Comparison of ENCODE assay signal across 15 cellular contexts in genomic region chr3:37139567-37140052, GRCh38. TPM values are rescaled to one million over a fixed set of nuclear protein-coding genes. Genes with fewer than 3 reads are reported as not detected.
DNase-seq lines count a peak whose midpoint lies in the region; ATAC-seq, FAIRE-seq and TF ChIP-seq lines count a peak whose summit lies in the region.
"Had no signal": no experiment of that assay in that cellular context is flagged by ENCODE, and none has a peak within 500 bp of the region (broad histone marks: within the 10 kb centered on the region; RNA-seq: fewer than 3 reads in every experiment).

No MANE protein-coding gene starts in this region.

- CTCF ChIA-PET in activated CD8-positive, alpha-beta memory T cell treated with anti-CD3 and anti-CD28 coated beads, Interleukin-2, amount 10 ng/mL, durations not matched to agents 7 days and 5 days (lab: Charles Lee) = no interaction called here
- CTCF ChIA-PET in PC-3 (lab: Charles Lee) = no interaction called here

- POLR2A ChIA-PET in PC-3 (lab: Charles Lee; ENCODE audit: unreplicated experiment) = no interaction called here

- H3K4me3 Mint-ChIP-seq in activated CD8-positive, alpha-beta memory T cell treated with anti-CD3 and anti-CD28 coated beads, Interleukin-2, amount 10 ng/mL, durations not matched to agents 7 days and 5 days = no peak overlapping the region
- H3K4me3 Mint-ChIP-seq: activated naive CD4-positive, alpha-beta T cell treated with anti-CD3 and anti-CD28 coated beads, Interleukin-2, amount 50 U/mL, for 24 hours; central memory CD8-positive, alpha-beta T cell; T-helper 2 cell treated with Interferon-gamma antibody and Interleukin-4, amounts not matched to agents 5 μg/mL and 100 μg/mL, for 36 hours had no signal

- H4K20me1 ChIP-seq in PC-3 (ENCODE audit: low read length) = no peaks in the 10 kb centered on the region

- ATAC-seq in activated CD8-positive, alpha-beta memory T cell treated with anti-CD3 and anti-CD28 coated beads, Interleukin-2, amount 10 ng/mL, durations not matched to agents 7 days and 5 days = peak; percentile 27
- ATAC-seq in HG02642 (IDR thresholded peaks at IDR 0.05; ENCODE audit: poor library complexity, unreplicated experiment) (peak; percentile 54), HG02571 (IDR thresholded peaks at IDR 0.05; ENCODE audit: unreplicated experiment) (no peak), PC-3 (no peak)

- H3K27me3 Mint-ChIP-seq in activated CD8-positive, alpha-beta memory T cell treated with anti-CD3 and anti-CD28 coated beads, Interleukin-2, amount 10 ng/mL, durations not matched to agents 7 days and 5 days = no peaks in the 10 kb centered on the region
- H3K27me3 Mint-ChIP-seq: activated naive CD4-positive, alpha-beta T cell treated with anti-CD3 and anti-CD28 coated beads, Interleukin-2, amount 50 U/mL, for 24 hours; central memory CD8-positive, alpha-beta T cell had no signal

- no peak overlapping the region for H3K4me2 ChIP-seq in PC-3 (ENCODE audit: low read length)

- H3K27ac ChIP-seq in duodenal mucosa (ENCODE audit: low read depth, low read length) (peak overlapping the region; percentile 26), small intestine (ENCODE audit: low read depth in 1 of 2, low read length in 1 of 2) (peak overlapping the region; percentile 68 to 70), PC-3 (ENCODE audit: low read length) (no peak overlapping the region)
- H3K27ac ChIP-seq: pancreas had no signal

- intact Hi-C loops in PC-3 (cut with micrococcal nuclease) = no loop called here

- no peak overlapping the region for H2AFZ ChIP-seq in PC-3 (ENCODE audit: low read length)

- H3K9me3 Mint-ChIP-seq in activated CD8-positive, alpha-beta memory T cell treated with anti-CD3 and anti-CD28 coated beads, Interleukin-2, amount 10 ng/mL, durations not matched to agents 7 days and 5 days (ENCODE audit: low read depth) = no peaks in the 10 kb centered on the region
- H3K9me3 Mint-ChIP-seq: activated naive CD4-positive, alpha-beta T cell treated with anti-CD3 and anti-CD28 coated beads, Interleukin-2, amount 50 U/mL, for 24 hours; central memory CD8-positive, alpha-beta T cell; T-helper 2 cell treated with Interferon-gamma antibody and Interleukin-4, amounts not matched to agents 5 μg/mL and 100 μg/mL, for 36 hours had no signal

- FAIRE-seq in small intestine (lab: Jason Lieb, UNC) = no peak
- FAIRE-seq: pancreas, urothelium cell line had no signal

- no peaks in the 10 kb centered on the region for H3K9me2 ChIP-seq in PC-3 (replicated peaks; ENCODE audit: low read length)

- no peak overlapping the region for H3K27ac Mint-ChIP-seq in activated CD8-positive, alpha-beta memory T cell treated with anti-CD3 and anti-CD28 coated beads, Interleukin-2, amount 10 ng/mL, durations not matched to agents 7 days and 5 days
- H3K27ac Mint-ChIP-seq: activated naive CD4-positive, alpha-beta T cell treated with anti-CD3 and anti-CD28 coated beads, Interleukin-2, amount 50 U/mL, for 24 hours; T-helper 2 cell treated with Interferon-gamma antibody and Interleukin-4, amounts not matched to agents 5 μg/mL and 100 μg/mL, for 36 hours had no signal

- no peaks in the 10 kb centered on the region for H3K9me3 ChIP-seq in duodenal mucosa (ENCODE audit: control insufficient read depth in 1 of 2, low read length in 2 of 2)
- H3K9me3 ChIP-seq in small intestine (ENCODE audit: control insufficient read depth, low read depth) = no peaks in the 10 kb centered on the region
- no peaks in the 10 kb centered on the region for H3K9me3 ChIP-seq in PC-3 (ENCODE audit: low read length)
- H3K9me3 ChIP-seq: pancreas had no signal

- TF ChIP-seq CTCF in PC-3 (conservative IDR thresholded peaks at IDR 0.05; ENCODE audit: low read depth, low read length) = no peak

- H3K4me1 ChIP-seq in duodenal mucosa (ENCODE audit: control insufficient read depth in 1 of 2, insufficient read depth in 2 of 2, low read length in 2 of 2) (peaks cover 16 to 29% of the 10 kb centered on the region in 2 donors), small intestine (ENCODE audit: control insufficient read depth in 2 of 2, insufficient read depth in 1 of 2, low read depth in 1 of 2, low read length in 1 of 2) (no peaks in the 10 kb centered on the region), PC-3 (ENCODE audit: insufficient read depth, low read length) (peaks cover 4% of the 10 kb centered on the region)

- H3K4me3 ChIP-seq in duodenal mucosa (ENCODE audit: low read depth in 1 of 2, low read length in 2 of 2) (peak overlapping the region in 1 of 2 donors; percentile 30), small intestine (ENCODE audit: low read depth in 1 of 2, low read length in 2 of 2) (no peak overlapping the region), PC-3 (ENCODE audit: low read length) (no peak overlapping the region)
- H3K4me3 ChIP-seq: pancreas had no signal

- peaks cover 21% of the 10 kb centered on the region for H3K36me3 Mint-ChIP-seq in activated CD8-positive, alpha-beta memory T cell treated with anti-CD3 and anti-CD28 coated beads, Interleukin-2, amount 10 ng/mL, durations not matched to agents 7 days and 5 days

- H3K4me1 Mint-ChIP-seq in activated CD8-positive, alpha-beta memory T cell treated with anti-CD3 and anti-CD28 coated beads, Interleukin-2, amount 10 ng/mL, durations not matched to agents 7 days and 5 days = peaks cover 5% of the 10 kb centered on the region

- 11 to 65% (median 42%) methylated on average over 1 of the region's 1 CpG for WGBS in small intestine, 3 donors

- peaks cover 30% of the 10 kb centered on the region for H3K79me2 ChIP-seq in PC-3 (ENCODE audit: low read length)

- no peak for DNase-seq in activated CD8-positive, alpha-beta memory T cell treated with anti-CD3 and anti-CD28 coated beads, Interleukin-2, amount 10 ng/mL, durations not matched to agents 7 days and 5 days
- DNase-seq in activated CD8-positive, alpha-beta memory T cell treated with anti-CD3 and anti-CD28 coated beads, Interleukin-2, amount 50 U/mL, for 48 hours = no peak
- peak; percentile 98 for DNase-seq in small intestine
- no peak for DNase-seq in kidney tubule cell (ENCODE audit: low spot score)
- DNase-seq in PC-3 = no peak
- DNase-seq: NCI-H1092 treated with DMSO at 0.1 percent for 48 hours, pancreas, RPMI8226 had no signal

- H3K27me3 ChIP-seq in duodenal mucosa (ENCODE audit: control insufficient read depth in 1 of 2, insufficient read depth in 2 of 2, low read length in 2 of 2) (no peaks in the 10 kb centered on the region), small intestine (ENCODE audit: control insufficient read depth in 2 of 2, insufficient read depth in 2 of 2, low read length in 2 of 2) (no peaks in the 10 kb centered on the region), PC-3 (ENCODE audit: low read length) (no peaks in the 10 kb centered on the region)
- H3K27me3 ChIP-seq: pancreas had no signal

- no peaks in the 10 kb centered on the region for H3F3A ChIP-seq in PC-3 (ENCODE audit: low read length, unreplicated experiment)

- H3K36me3 ChIP-seq in duodenal mucosa (ENCODE audit: control insufficient read depth in 1 of 2, insufficient read depth in 2 of 2, low read length in 2 of 2) = peaks cover 8 to 23% of the 10 kb centered on the region in 2 donors
- H3K36me3 ChIP-seq in small intestine (ENCODE audit: control insufficient read depth in 2 of 2, insufficient read depth in 2 of 2, low read length in 2 of 2) = peaks cover 0 to 4% of the 10 kb centered on the region in 2 donors
- H3K36me3 ChIP-seq in PC-3 (ENCODE audit: low read depth, low read length) = peaks cover 19% of the 10 kb centered on the region
- H3K36me3 ChIP-seq: pancreas had no signal

- no TSS peak for BruUV-seq in PC-3 (replicated peaks; lab: Mats Ljungman, UMichigan)

- H3K9ac ChIP-seq in duodenal mucosa (ENCODE audit: low read depth in 1 of 2, low read length in 2 of 2) (no peak overlapping the region), PC-3 (ENCODE audit: low read length) (no peak overlapping the region)

RNA-seq across cellular contexts. Expression of gene LRRFIP2, which starts 34.8 kb away (rescaled TPM):
- 10 to 100 TPM; 38.1 to 47.9 TPM for total RNA-seq in activated CD8-positive, alpha-beta memory T cell treated with anti-CD3 and anti-CD28 coated beads, Interleukin-2, amount 10 ng/mL, durations not matched to agents 7 days and 5 days
- 10 to 100 TPM; 36.3 to 87.2 (median 51.1) TPM for polyA plus RNA-seq in small intestine
- 54.7 and 69.1 TPM in 2 replicates for total RNA-seq in PC-3 (2014; rRNA removed)

Comparison
In these comparisons a context has a peak if more than half of its experiments do, and no peak if none do; other contexts are left out.
1. ATAC-seq: peak in activated CD8-positive, alpha-beta memory T cell treated with anti-CD3 and anti-CD28 coated beads, Interleukin-2, amount 10 ng/mL, durations not matched to agents 7 days and 5 days (single experiment) and HG02642 (single experiment); none in HG02571 (single experiment) and PC-3 (single experiment).